ENCODE assay signal across 21 cellular contexts in the genomic region with DNA sequence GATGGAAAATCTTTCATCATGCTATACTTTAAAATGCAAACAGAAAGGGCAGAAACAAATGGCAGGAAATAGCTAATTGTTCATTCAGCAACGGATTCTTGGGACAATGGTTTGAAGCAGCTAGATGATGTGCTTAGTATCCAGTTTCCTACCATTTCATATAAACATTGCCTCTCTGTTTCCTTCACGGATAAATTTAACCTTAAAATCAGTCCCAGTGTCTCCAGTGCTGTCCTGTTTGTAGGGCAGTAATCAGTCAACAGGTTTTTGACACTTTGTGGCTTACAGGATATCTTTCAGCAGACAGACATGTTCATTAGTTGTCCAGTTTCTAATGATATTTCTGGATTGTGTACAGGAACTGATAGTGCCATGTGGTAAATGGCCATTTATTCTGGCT.
"Had no signal": no experiment of that assay in that cellular context is flagged by ENCODE, and none has a peak within 500 bp of the region (broad histone marks: within the 10 kb centered on the region; RNA-seq: fewer than 3 reads in every experiment).

No MANE protein-coding gene starts in this region.

- H3K27me3 ChIP-seq: colonic mucosa, esophagus muscularis mucosa, pancreas, right lobe of liver had no signal

- H3K4me3 ChIP-seq: colonic mucosa, esophagus muscularis mucosa, pancreas, right lobe of liver had no signal

- H3K9me3 ChIP-seq: colonic mucosa, esophagus muscularis mucosa, pancreas, right lobe of liver had no signal

- H3K36me3 ChIP-seq: colonic mucosa, pancreas, right lobe of liver had no signal

- H3K27ac ChIP-seq: colonic mucosa, esophagus muscularis mucosa, pancreas, right lobe of liver had no signal

- H3K36me3 Mint-ChIP-seq: naive thymus-derived CD8-positive, alpha-beta T cell; type B pancreatic cell had no signal

- H3K9me3 Mint-ChIP-seq: activated naive CD8-positive, alpha-beta T cell treated with anti-CD3 and anti-CD28 coated beads, Interleukin-2, amount 10 ng/mL, durations not matched to agents 7 days and 5 days; activated T-cell treated with anti-CD3 and anti-CD28 coated beads, Interleukin-2, amount 50 U/mL, for 24 hours; activated T-helper 2 cell treated with anti-CD3 and anti-CD28 coated beads, Interferon-gamma antibody, Interleukin-2, Interleukin-4, amounts not matched to agents 10 μg/mL and 5 μg/mL and 100 μg/mL, durations not matched to agents 14 hours and 24 hours and 36 hours; brain; naive thymus-derived CD8-positive, alpha-beta T cell; stimulated activated naive CD8-positive, alpha-beta T cell treated with anti-CD3 and anti-CD28 coated beads, Interleukin-15, amount 100 ng/mL, for 72 hours; type B pancreatic cell had no signal

- H3K4me1 Mint-ChIP-seq: activated naive CD8-positive, alpha-beta T cell treated with anti-CD3 and anti-CD28 coated beads, Interleukin-2, amount 10 ng/mL, durations not matched to agents 7 days and 5 days; brain had no signal

- H3K4me1 ChIP-seq: colonic mucosa, pancreas, right lobe of liver had no signal

- DNase-seq: activated CD4-positive, alpha-beta T cell treated with anti-CD3 and anti-CD28 coated beads for 48 hours; activated CD4-positive, CD25-positive, alpha-beta regulatory T cell; activated CD8-positive, alpha-beta T cell treated with anti-CD3 and anti-CD28 coated beads, Interleukin-2, amount 10 ng/mL, durations not matched to agents 7 days and 5 days; activated naive CD4-positive, alpha-beta T cell treated with Interleukin-2 at 50 U/mL for 16 hours; activated naive CD8-positive, alpha-beta T cell treated with anti-CD3 and anti-CD28 coated beads, Interleukin-2, amount 10 ng/mL, durations not matched to agents 7 days and 5 days; activated T-cell treated with anti-CD3 and anti-CD28 coated beads, Interleukin-2, amount 50 U/mL, for 24 hours; central memory CD4-positive, alpha-beta T cell; colonic mucosa; effector CD4-positive, alpha-beta T cell; naive thymus-derived CD8-positive, alpha-beta T cell; pancreas; right lobe of liver; small intestine; stimulated activated CD4-positive, alpha-beta T cell treated with anti-CD3 and anti-CD28 coated beads, Interleukin-15, amount 100 ng/mL, for 24 hours; stimulated activated CD4-positive, alpha-beta T cell treated with anti-CD3 and anti-CD28 coated beads, Interleukin-2, amount 100 ng/mL, for 48 hours; stimulated activated naive CD8-positive, alpha-beta T cell treated with anti-CD3 and anti-CD28 coated beads, Interleukin-15, amount 100 ng/mL, for 72 hours; T1000 had no signal

- H3K27me3 Mint-ChIP-seq: activated naive CD8-positive, alpha-beta T cell treated with anti-CD3 and anti-CD28 coated beads, Interleukin-2, amount 10 ng/mL, durations not matched to agents 7 days and 5 days; activated T-cell treated with anti-CD3 and anti-CD28 coated beads, Interleukin-2, amount 50 U/mL, for 24 hours; naive thymus-derived CD8-positive, alpha-beta T cell; stimulated activated naive CD8-positive, alpha-beta T cell treated with anti-CD3 and anti-CD28 coated beads, Interleukin-15, amount 100 ng/mL, for 72 hours; type B pancreatic cell had no signal

- H3K4me3 Mint-ChIP-seq: activated CD8-positive, alpha-beta T cell treated with anti-CD3 and anti-CD28 coated beads, Interleukin-2, amount 10 ng/mL, durations not matched to agents 7 days and 5 days; activated naive CD8-positive, alpha-beta T cell treated with anti-CD3 and anti-CD28 coated beads, Interleukin-2, amount 10 ng/mL, durations not matched to agents 7 days and 5 days; activated T-cell treated with anti-CD3 and anti-CD28 coated beads, Interleukin-2, amount 50 U/mL, for 24 hours; brain; naive thymus-derived CD8-positive, alpha-beta T cell; stimulated activated naive CD8-positive, alpha-beta T cell treated with anti-CD3 and anti-CD28 coated beads, Interleukin-15, amount 100 ng/mL, for 72 hours; type B pancreatic cell had no signal

- H3K27ac Mint-ChIP-seq: activated CD8-positive, alpha-beta T cell treated with anti-CD3 and anti-CD28 coated beads, Interleukin-2, amount 10 ng/mL, durations not matched to agents 7 days and 5 days; activated naive CD8-positive, alpha-beta T cell treated with anti-CD3 and anti-CD28 coated beads, Interleukin-2, amount 10 ng/mL, durations not matched to agents 7 days and 5 days; activated T-cell treated with anti-CD3 and anti-CD28 coated beads, Interleukin-2, amount 50 U/mL, for 24 hours; activated T-helper 2 cell treated with anti-CD3 and anti-CD28 coated beads, Interferon-gamma antibody, Interleukin-2, Interleukin-4, amounts not matched to agents 10 μg/mL and 5 μg/mL and 100 μg/mL, durations not matched to agents 14 hours and 24 hours and 36 hours; brain; naive thymus-derived CD8-positive, alpha-beta T cell; stimulated activated naive CD8-positive, alpha-beta T cell treated with anti-CD3 and anti-CD28 coated beads, Interleukin-15, amount 100 ng/mL, for 72 hours; type B pancreatic cell had no signal
